15 cellular contexts compared by ENCODE assay signal in the genomic region with DNA sequence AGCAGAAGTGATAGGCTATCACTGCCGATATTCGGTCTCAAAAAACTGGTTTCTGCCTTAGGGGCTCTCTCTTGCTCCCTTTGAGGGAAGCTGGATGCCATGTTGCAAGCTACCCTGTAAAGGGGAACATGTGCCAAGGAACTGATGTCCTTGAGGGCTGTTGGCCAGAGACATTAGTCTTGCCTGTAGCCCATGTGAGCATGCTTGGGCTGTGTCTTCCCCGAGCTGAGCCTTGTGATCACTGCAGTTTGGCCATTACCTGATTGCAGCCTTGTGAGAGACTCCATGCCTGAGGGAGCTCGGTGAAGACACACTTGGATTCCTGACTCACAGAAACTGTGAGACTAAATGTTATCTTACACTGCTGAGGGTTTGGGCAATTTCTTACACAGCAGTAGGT. TPM values are rescaled to one million over a fixed set of nuclear protein-coding genes. Genes with fewer than 3 reads are reported as not detected.
DNase-seq lines count a peak whose midpoint lies in the region; ATAC-seq and TF ChIP-seq lines count a peak whose summit lies in the region.
"Had no signal": no experiment of that assay in that cellular context is flagged by ENCODE, and none has a peak within 500 bp of the region (broad histone marks: within the 10 kb centered on the region; RNA-seq: fewer than 3 reads in every experiment).

No MANE protein-coding gene starts in this region.

- H4K91ac ChIP-seq in trophoblast cell (ENCODE audit: low read depth, low read length) = no peak overlapping the region

- no peak for DNase-seq in activated T-cell treated with anti-CD3 and anti-CD28 coated beads, Interleukin-2, amount 50 U/mL, for 72 hours
- no peak for DNase-seq in activated T-cell treated with anti-CD3 and anti-CD28 coated beads, Interleukin-2, amount 50 U/mL, for 24 hours
- DNase-seq in left ventricle myocardium inferior (no peak), right atrium auricular region (ENCODE audit: low spot score) (no peak), trophoblast cell (peak; percentile 7 to 47), NOMO-1 treated with DMSO at 0.1 percent for 48 hours (lab: John Stamatoyannopoulos, UW; ENCODE audit: unreplicated experiment) (no peak), mammary epithelial cell (no peak)
- no peak for DNase-seq in natural killer cell treated with Interleukin-12 subunit alpha and Interleukin-12 subunit beta and Interleukin-15 and Interleukin-18, amount 100 ng/mL, for 72 hours (ENCODE audit: low spot score)
- DNase-seq: AML-193; CD8-positive, alpha-beta memory T cell; DND-41; GDM1 had no signal

- H4K12ac ChIP-seq in trophoblast cell (ENCODE audit: low read depth, low read length) = no peak overlapping the region

- no peak overlapping the region for H2BK120ac ChIP-seq in trophoblast cell (ENCODE audit: insufficient read depth, low read length, poor library complexity)

- no peak overlapping the region for H4K8ac ChIP-seq in trophoblast cell (ENCODE audit: low read depth, low read length)

- intact Hi-C loops in left ventricle myocardium inferior (cut with micrococcal nuclease) = no loop called here
- intact Hi-C loops in mammary epithelial cell (cut with micrococcal nuclease) = no loop called here

- no peak overlapping the region for H3K4ac ChIP-seq in trophoblast cell (ENCODE audit: low read depth, low read length)

- H3K23ac ChIP-seq in trophoblast cell (ENCODE audit: low read length) = no peak overlapping the region

- H2BK12ac ChIP-seq in trophoblast cell (ENCODE audit: low read length) = no peak overlapping the region

- no peaks in the 10 kb centered on the region for H3K27me3 ChIP-seq in left ventricle myocardium inferior (ENCODE audit: low read depth)
- H3K27me3 ChIP-seq in right atrium auricular region = no peaks in the 10 kb centered on the region
- H3K27me3 ChIP-seq in trophoblast cell (ENCODE audit: insufficient read depth, low read length) = no peaks in the 10 kb centered on the region
- no peaks in the 10 kb centered on the region for H3K27me3 ChIP-seq in mammary epithelial cell (ENCODE audit: insufficient read depth, low read length)
- H3K27me3 ChIP-seq: BLaER1 had no signal

- ATAC-seq in activated T-cell treated with anti-CD3 and anti-CD28 coated beads, Interleukin-2, amount 50 U/mL, for 72 hours (replicated peaks in 1 of 2) = no peak
- ATAC-seq in natural killer cell treated with Interleukin-12 subunit alpha and Interleukin-12 subunit beta and Interleukin-15 and Interleukin-18, amount 100 ng/mL, for 72 hours = no peak

- no TSS peak for BruUV-seq in mammary epithelial cell (replicated peaks; lab: Mats Ljungman, UMichigan)

- no peak overlapping the region for H2BK5ac ChIP-seq in trophoblast cell (ENCODE audit: low read depth, low read length, poor library complexity)

- H3K18ac ChIP-seq in trophoblast cell (ENCODE audit: low read length) = no peak overlapping the region

- H3K36me3 Mint-ChIP-seq in activated T-cell treated with anti-CD3 and anti-CD28 coated beads, Interleukin-2, amount 50 U/mL, for 72 hours (ENCODE audit: insufficient read depth in 2 of 2) = peaks cover 8 to 27% of the 10 kb centered on the region in 2 donors
- peaks cover 93% of the 10 kb centered on the region for H3K36me3 Mint-ChIP-seq in activated T-cell treated with anti-CD3 and anti-CD28 coated beads, Interleukin-2, amount 50 U/mL, for 24 hours (ENCODE audit: low read depth)
- peaks cover 53% of the 10 kb centered on the region for H3K36me3 Mint-ChIP-seq in natural killer cell treated with Interleukin-12 subunit alpha and Interleukin-12 subunit beta and Interleukin-15 and Interleukin-18, amount 100 ng/mL, for 72 hours

- H2AFZ ChIP-seq in trophoblast cell (ENCODE audit: insufficient read depth, low read length, poor library complexity) (no peak overlapping the region), mammary epithelial cell (ENCODE audit: low read depth, low read length) (no peak overlapping the region)

- H3K79me2 ChIP-seq in trophoblast cell (ENCODE audit: control insufficient read depth, insufficient read depth, low read length, poor library complexity) (no peaks in the 10 kb centered on the region), mammary epithelial cell (ENCODE audit: insufficient read depth, low read length) (no peaks in the 10 kb centered on the region)

- H3K79me1 ChIP-seq in trophoblast cell (ENCODE audit: low read length) = no peaks in the 10 kb centered on the region

- in situ Hi-C loops in mammary epithelial cell (cut with MboI; ENCODE audit: low sequenced_read_pairs in 2 of 2) = no loop called here

- no peaks in the 10 kb centered on the region for H4K20me1 ChIP-seq in mammary epithelial cell (ENCODE audit: insufficient read depth, low read length)

- H3K36me3 ChIP-seq in left ventricle myocardium inferior (peaks cover 88% of the 10 kb centered on the region), right atrium auricular region (peaks cover 78% of the 10 kb centered on the region), trophoblast cell (ENCODE audit: control insufficient read depth in 1 of 2, insufficient read depth in 2 of 2, low read length in 2 of 2) (peaks cover 16 to 41% of the 10 kb centered on the region in 2 experiments), mammary epithelial cell (ENCODE audit: insufficient read depth, low read length) (peaks cover 49% of the 10 kb centered on the region)

- H3K14ac ChIP-seq in trophoblast cell (ENCODE audit: low read length) = no peak overlapping the region

- H3K9ac ChIP-seq in trophoblast cell (ENCODE audit: low read length) (no peak overlapping the region), mammary epithelial cell (ENCODE audit: insufficient read depth, low read length) (no peak overlapping the region)
- H3K9ac ChIP-seq: BLaER1 had no signal

- no CpG with 5 or more reads among the region's 4 CpGs for WGBS in trophoblast cell (ENCODE audit: extremely low coverage, insufficient coverage, insufficient read length)
- WGBS in mammary epithelial cell (ENCODE audit: low coverage, missing lambda C conversion rate) = 97% methylated on average over 4 of the region's 4 CpGs

- CTCF ChIA-PET in mammary epithelial cell (lab: Charles Lee; ENCODE audit: low non-redundant PET) = no interaction called here

- no peaks in the 10 kb centered on the region for H3K27me3 Mint-ChIP-seq in activated T-cell treated with anti-CD3 and anti-CD28 coated beads, Interleukin-2, amount 50 U/mL, for 72 hours (ENCODE audit: low read depth)
- H3K27me3 Mint-ChIP-seq in activated T-cell treated with anti-CD3 and anti-CD28 coated beads, Interleukin-2, amount 50 U/mL, for 24 hours = no peaks in the 10 kb centered on the region
- no peaks in the 10 kb centered on the region for H3K27me3 Mint-ChIP-seq in natural killer cell treated with Interleukin-12 subunit alpha and Interleukin-12 subunit beta and Interleukin-15 and Interleukin-18, amount 100 ng/mL, for 72 hours
- H3K27me3 Mint-ChIP-seq: CD8-positive, alpha-beta memory T cell had no signal

- dilution Hi-C loops in mammary epithelial cell (cut with HindIII; ENCODE audit: low sequenced_read_pairs) = no loop called here

- H3K4me1 Mint-ChIP-seq in activated T-cell treated with anti-CD3 and anti-CD28 coated beads, Interleukin-2, amount 50 U/mL, for 72 hours (ENCODE audit: low read depth) = no peaks in the 10 kb centered on the region
- peaks cover 2% of the 10 kb centered on the region for H3K4me1 Mint-ChIP-seq in activated T-cell treated with anti-CD3 and anti-CD28 coated beads, Interleukin-2, amount 50 U/mL, for 24 hours (ENCODE audit: low read depth)
- no peaks in the 10 kb centered on the region for H3K4me1 Mint-ChIP-seq in natural killer cell treated with Interleukin-12 subunit alpha and Interleukin-12 subunit beta and Interleukin-15 and Interleukin-18, amount 100 ng/mL, for 72 hours (ENCODE audit: low read depth in 2 of 2)

- H3K27ac ChIP-seq in left ventricle myocardium inferior (replicated peaks) = peak overlapping the region; percentile 89
- H3K27ac ChIP-seq in right atrium auricular region = no peak overlapping the region
- peak overlapping the region; percentile 45 for H3K27ac ChIP-seq in trophoblast cell (ENCODE audit: low read depth, low read length)
- no peak overlapping the region for H3K27ac ChIP-seq in mammary epithelial cell (ENCODE audit: insufficient read depth, low read depth, low read length)
- H3K27ac ChIP-seq: 22Rv1, BLaER1 had no signal

- no peaks in the 10 kb centered on the region for H3K9me3 Mint-ChIP-seq in activated T-cell treated with anti-CD3 and anti-CD28 coated beads, Interleukin-2, amount 50 U/mL, for 72 hours
- H3K9me3 Mint-ChIP-seq in activated T-cell treated with anti-CD3 and anti-CD28 coated beads, Interleukin-2, amount 50 U/mL, for 24 hours = no peaks in the 10 kb centered on the region
- H3K9me3 Mint-ChIP-seq in natural killer cell treated with Interleukin-12 subunit alpha and Interleukin-12 subunit beta and Interleukin-15 and Interleukin-18, amount 100 ng/mL, for 72 hours = no peaks in the 10 kb centered on the region
- H3K9me3 Mint-ChIP-seq: CD8-positive, alpha-beta memory T cell had no signal

- H3K4me1 ChIP-seq in left ventricle myocardium inferior = peaks cover 94% of the 10 kb centered on the region
- H3K4me1 ChIP-seq in right atrium auricular region = peaks cover 0 to 45% of the 10 kb centered on the region in 2 donors
- H3K4me1 ChIP-seq in trophoblast cell (ENCODE audit: control insufficient read depth in 1 of 2, insufficient read depth in 2 of 2, low read length in 2 of 2) = peaks cover 2% of the 10 kb centered on the region in 2 experiments
- no peaks in the 10 kb centered on the region for H3K4me1 ChIP-seq in mammary epithelial cell (ENCODE audit: insufficient read depth, low read length)

- H2AK5ac ChIP-seq in trophoblast cell (ENCODE audit: low read length) = no peak overlapping the region

- TF ChIP-seq CTCF in left ventricle myocardium inferior (IDR thresholded peaks at IDR 0.05; ENCODE audit: borderline replicate concordance) (no peak), right atrium auricular region (IDR thresholded peaks at IDR 0.05) (no peak), mammary epithelial cell (conservative IDR thresholded peaks at IDR 0.05 in 1 of 2, IDR thresholded peaks at IDR 0.05 in 1 of 2; ENCODE audit: extremely low read depth in 1 of 2, insufficient read depth in 1 of 2, low read depth in 1 of 2, low read length in 2 of 2) (no peak)

- H3K4me3 Mint-ChIP-seq in activated T-cell treated with anti-CD3 and anti-CD28 coated beads, Interleukin-2, amount 50 U/mL, for 72 hours = no peak overlapping the region
- H3K4me3 Mint-ChIP-seq in activated T-cell treated with anti-CD3 and anti-CD28 coated beads, Interleukin-2, amount 50 U/mL, for 24 hours = no peak overlapping the region
- no peak overlapping the region for H3K4me3 Mint-ChIP-seq in natural killer cell treated with Interleukin-12 subunit alpha and Interleukin-12 subunit beta and Interleukin-15 and Interleukin-18, amount 100 ng/mL, for 72 hours
- H3K4me3 Mint-ChIP-seq: CD8-positive, alpha-beta memory T cell had no signal

- peak overlapping the region; percentile 6 for H3K27ac Mint-ChIP-seq in activated T-cell treated with anti-CD3 and anti-CD28 coated beads, Interleukin-2, amount 50 U/mL, for 72 hours
- H3K27ac Mint-ChIP-seq in activated T-cell treated with anti-CD3 and anti-CD28 coated beads, Interleukin-2, amount 50 U/mL, for 24 hours = no peak overlapping the region
- H3K27ac Mint-ChIP-seq in natural killer cell treated with Interleukin-12 subunit alpha and Interleukin-12 subunit beta and Interleukin-15 and Interleukin-18, amount 100 ng/mL, for 72 hours = no peak overlapping the region

- H3K4me3 ChIP-seq in left ventricle myocardium inferior (no peak overlapping the region), right atrium auricular region (no peak overlapping the region), trophoblast cell (ENCODE audit: low read depth, low read length) (no peak overlapping the region), mammary epithelial cell (replicated peaks in 1 of 3; ENCODE audit: insufficient read depth in 1 of 3, low read depth in 2 of 3, low read length in 3 of 3) (no peak overlapping the region)
- H3K4me3 ChIP-seq: BLaER1 had no signal

- H3K9me3 ChIP-seq in left ventricle myocardium inferior (replicated peaks) = no peaks in the 10 kb centered on the region
- H3K9me3 ChIP-seq in right atrium auricular region = no peaks in the 10 kb centered on the region
- no peaks in the 10 kb centered on the region for H3K9me3 ChIP-seq in trophoblast cell (ENCODE audit: insufficient read depth, low read depth, low read length)
- H3K9me3 ChIP-seq in mammary epithelial cell (replicated peaks; ENCODE audit: insufficient read depth, low read length) = no peaks in the 10 kb centered on the region
- H3K9me3 ChIP-seq: BLaER1, Caco-2 had no signal

- H3K4me2 ChIP-seq in trophoblast cell (ENCODE audit: low read length) = no peak overlapping the region
- no peak overlapping the region for H3K4me2 ChIP-seq in mammary epithelial cell (ENCODE audit: insufficient read depth, low read depth, low read length)
- H3K4me2 ChIP-seq: BLaER1 had no signal

RNA-seq across cellular contexts. Expression of gene RTRAF, which starts 18.8 kb away (rescaled TPM):
- 100 to 1,000 TPM; 191 to 207 TPM for total RNA-seq in activated T-cell treated with anti-CD3 and anti-CD28 coated beads, Interleukin-2, amount 50 U/mL, for 72 hours
- total RNA-seq in left ventricle myocardium inferior = 237 TPM
- 10 to 100 TPM; 75.4 to 80.7 TPM for total RNA-seq in right atrium auricular region
- 446 and 476 TPM in 2 replicates for polyA plus RNA-seq in trophoblast cell (2013)
- 100 to 1,000 TPM; 146 to 160 TPM for total RNA-seq in natural killer cell treated with Interleukin-12 subunit alpha and Interleukin-12 subunit beta and Interleukin-15 and Interleukin-18, amount 100 ng/mL, for 72 hours
- total RNA-seq in mammary epithelial cell = 100 to 1,000 TPM in 1 of 2 donors, 10 to 100 TPM in 1; 52.7 to 176 TPM
- 82.0 TPM for polyA plus RNA-seq in mammary epithelial cell
- 105 TPM for polyA minus RNA-seq in mammary epithelial cell

Comparison
In these comparisons a context has a peak if more than half of its experiments do, and no peak if none do; other contexts are left out.
1. H3K27ac ChIP-seq: peak in left ventricle myocardium inferior (single experiment) and trophoblast cell (single experiment); none in right atrium auricular region (0 of 2) and mammary epithelial cell (single experiment).
2. DNase-seq: peak in trophoblast cell (2 of 2); none in activated T-cell treated with anti-CD3 and anti-CD28 coated beads, Interleukin-2, amount 50 U/mL, for 72 hours (0 of 2), activated T-cell treated with anti-CD3 and anti-CD28 coated beads, Interleukin-2, amount 50 U/mL, for 24 hours (single experiment), left ventricle myocardium inferior (single experiment), right atrium auricular region (single experiment), natural killer cell treated with Interleukin-12 subunit alpha and Interleukin-12 subunit beta and Interleukin-15 and Interleukin-18, amount 100 ng/mL, for 72 hours (single experiment), NOMO-1 treated with DMSO at 0.1 percent for 48 hours (single experiment) and mammary epithelial cell (single experiment).